Comparison of ENCODE assay signal across 1 cellular context in genomic region chr1:213110349-213111300, GRCh38.
A peak's percentile ranks its signal among the peaks of the same experiment; 100 is the strongest.
TF ChIP-seq lines count a peak whose summit lies in the region.

No MANE protein-coding gene starts in this region.

TF ChIP-seq in HepG2, 621 proteins besides CTCF, POLR2A, EP300 and RAD21:
- TF ChIP-seq MAFF (IDR thresholded peaks at IDR 0.05; ENCODE audit: low read depth, low read length) (peak; percentile 40; the same call in 1 of the 2 replicates), FOXA1 (IDR thresholded peaks at IDR 0.05) (no peak), FOXA1 (CRISPR knock-in tag; IDR thresholded peaks at IDR 0.05) (no peak), MAFK (conservative IDR thresholded peaks at IDR 0.05 in 1 of 2, IDR thresholded peaks at IDR 0.05 in 1 of 2; ENCODE audit: low read length in 2 of 2) (peak; percentile 45 to 60)
TF ChIP-seq in HepG2: peak in this region for 2.
